13 cellular contexts compared by ENCODE assay signal in the genomic region with DNA sequence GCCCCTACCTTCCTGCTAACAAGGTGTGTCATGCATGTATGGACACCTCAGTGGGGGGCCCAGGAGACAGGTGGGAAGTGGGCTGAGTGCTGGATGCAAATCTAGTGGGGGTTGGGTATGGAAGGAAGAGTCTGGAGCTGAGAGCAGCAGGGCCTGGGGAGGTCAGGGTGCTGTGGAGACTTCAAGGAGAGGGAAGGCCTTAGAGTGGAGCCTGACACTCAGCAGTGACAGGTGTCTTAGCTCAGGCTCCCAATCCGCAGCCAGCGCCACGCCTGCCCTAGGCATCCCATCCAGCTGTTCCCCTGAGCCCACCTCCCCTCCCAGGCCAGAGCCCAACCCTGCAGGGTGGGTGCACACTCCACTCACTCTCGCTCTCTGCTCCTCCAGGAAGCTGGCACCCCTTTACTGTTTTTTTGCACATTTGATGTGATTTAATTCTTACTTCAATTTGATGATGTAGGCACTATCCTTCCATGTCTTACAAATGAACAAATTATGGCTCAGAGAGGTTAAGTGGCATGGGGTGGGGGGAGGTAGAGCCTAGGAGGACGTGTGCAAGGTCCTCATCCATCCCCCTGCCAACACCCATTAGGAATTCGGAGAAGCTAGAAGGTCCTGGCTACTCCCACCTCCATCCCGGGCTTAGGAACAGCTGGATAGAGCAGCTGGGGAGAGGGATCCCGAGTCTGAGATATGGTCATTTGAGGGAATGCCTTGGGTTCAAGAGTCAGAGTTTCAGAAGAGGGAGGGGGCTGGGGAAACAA. TPM values are rescaled to one million over a fixed set of nuclear protein-coding genes. Genes with fewer than 3 reads are reported as not detected.
DNase-seq lines count a peak whose midpoint lies in the region; ATAC-seq and TF ChIP-seq lines count a peak whose summit lies in the region.
"Had no signal": no experiment of that assay in that cellular context is flagged by ENCODE, and none has a peak within 500 bp of the region (broad histone marks: within the 10 kb centered on the region; RNA-seq: fewer than 3 reads in every experiment).

No MANE protein-coding gene starts in this region.

- H3K4me2 ChIP-seq in parathyroid adenoma (ENCODE audit: low read length) = peak overlapping the region; percentile 47

- H3K4me3 Mint-ChIP-seq in glutamatergic neuron (ENCODE audit: unreplicated experiment) = peak overlapping the region; percentile 74
- H3K4me3 Mint-ChIP-seq: stimulated activated effector memory CD8-positive, alpha-beta T cell treated with anti-CD3 and anti-CD28 coated beads, Interleukin-12 subunit alpha, Interleukin-12 subunit beta, amount 100 ng/mL, for 72 hours had no signal

- H3K9me3 ChIP-seq in parathyroid adenoma (ENCODE audit: control insufficient read depth, low read length) = no peaks in the 10 kb centered on the region

- peaks cover 39% of the 10 kb centered on the region for H3K4me1 ChIP-seq in parathyroid adenoma

- H3K27ac ChIP-seq in parathyroid adenoma = peak overlapping the region; percentile 93

- H3K27me3 Mint-ChIP-seq in glutamatergic neuron (ENCODE audit: unreplicated experiment) = peaks cover 16% of the 10 kb centered on the region

- peak overlapping the region; percentile 29 for H2AFZ ChIP-seq in parathyroid adenoma

- H3K36me3 Mint-ChIP-seq in glutamatergic neuron (ENCODE audit: unreplicated experiment) = no peaks in the 10 kb centered on the region
- H3K36me3 Mint-ChIP-seq: stimulated activated effector memory CD8-positive, alpha-beta T cell treated with anti-CD3 and anti-CD28 coated beads, Interleukin-12 subunit alpha, Interleukin-12 subunit beta, amount 100 ng/mL, for 72 hours had no signal

- H3K27ac Mint-ChIP-seq in glutamatergic neuron (ENCODE audit: unreplicated experiment) = peak overlapping the region; percentile 72
- H3K27ac Mint-ChIP-seq: stimulated activated effector memory CD8-positive, alpha-beta T cell treated with anti-CD3 and anti-CD28 coated beads, Interleukin-12 subunit alpha, Interleukin-12 subunit beta, amount 100 ng/mL, for 72 hours had no signal

- ATAC-seq in GM19455 (IDR thresholded peaks at IDR 0.05; ENCODE audit: unreplicated experiment) = no peak
- ATAC-seq: stimulated activated effector memory CD8-positive, alpha-beta T cell treated with anti-CD3 and anti-CD28 coated beads, Interleukin-12 subunit alpha, Interleukin-12 subunit beta, amount 100 ng/mL, for 72 hours had no signal

- DNase-seq in NCI-H345 (lab: John Stamatoyannopoulos, UW) (peak; percentile 18), NCI-H345 treated with DMSO at 0.1 percent for 48 hours (lab: John Stamatoyannopoulos, UW; ENCODE audit: unreplicated experiment) (no peak), NCI-H2171 treated with DMSO at 0.1 percent for 48 hours (lab: John Stamatoyannopoulos, UW) (peak; percentile 41), glutamatergic neuron (no peak), NOMO-1 treated with dmso at 0.1 percent for 144 hours (lab: John Stamatoyannopoulos, UW; ENCODE audit: unreplicated experiment) (no peak), OCI-M1 (lab: John Stamatoyannopoulos, UW) (no peak)
- DNase-seq: activated CD4-positive, CD25-positive, alpha-beta regulatory T cell; NCI-H226; trophoblast cell had no signal

- no peak overlapping the region for H3K9ac ChIP-seq in parathyroid adenoma

- peaks cover 9% of the 10 kb centered on the region for H3K79me2 ChIP-seq in parathyroid adenoma

- no peak for TF ChIP-seq CTCF in glutamatergic neuron (IDR thresholded peaks at IDR 0.05; ENCODE audit: partially characterized antibody, unreplicated experiment)
- no peak for TF ChIP-seq CTCF in parathyroid adenoma (IDR thresholded peaks at IDR 0.05)

- peaks cover 10% of the 10 kb centered on the region for H3K9me3 Mint-ChIP-seq in glutamatergic neuron (ENCODE audit: unreplicated experiment)
- H3K9me3 Mint-ChIP-seq: stimulated activated effector memory CD8-positive, alpha-beta T cell treated with anti-CD3 and anti-CD28 coated beads, Interleukin-12 subunit alpha, Interleukin-12 subunit beta, amount 100 ng/mL, for 72 hours had no signal

- H3K27me3 ChIP-seq in parathyroid adenoma (ENCODE audit: control insufficient read depth, insufficient read depth, low read length) = no peaks in the 10 kb centered on the region

- no peaks in the 10 kb centered on the region for H3K36me3 ChIP-seq in parathyroid adenoma (ENCODE audit: control insufficient read depth, insufficient read depth, low read length)

- H3K4me1 Mint-ChIP-seq in glutamatergic neuron (ENCODE audit: low read depth, unreplicated experiment) = peaks cover 24% of the 10 kb centered on the region
- H3K4me1 Mint-ChIP-seq: stimulated activated effector memory CD8-positive, alpha-beta T cell treated with anti-CD3 and anti-CD28 coated beads, Interleukin-12 subunit alpha, Interleukin-12 subunit beta, amount 100 ng/mL, for 72 hours had no signal

- H3K4me3 ChIP-seq in parathyroid adenoma (ENCODE audit: low read depth, low read length) = peak overlapping the region; percentile 44

RNA-seq across cellular contexts. Expression of a gene that starts 2.2 kb away (rescaled TPM):
- 81.3 TPM for total RNA-seq in glutamatergic neuron (ENCODE audit: unreplicated experiment)

RNA-seq across cellular contexts. Expression of a gene that starts 16.4 kb away (rescaled TPM):
- total RNA-seq in glutamatergic neuron (ENCODE audit: unreplicated experiment) = 88.7 TPM

RNA-seq across cellular contexts. Expression of a gene that starts 28.0 kb away (rescaled TPM):
- total RNA-seq in glutamatergic neuron (ENCODE audit: unreplicated experiment) = 7.1 TPM
- total RNA-seq: HT1080 had no signal

RNA-seq across cellular contexts. Expression of a gene that starts 36.9 kb away (rescaled TPM):
- total RNA-seq in glutamatergic neuron (ENCODE audit: unreplicated experiment) = 104 TPM

RNA-seq across cellular contexts. Expression of a gene that starts 53.1 kb away (rescaled TPM):
- total RNA-seq in glutamatergic neuron (ENCODE audit: unreplicated experiment) = 282 TPM

Comparison
In these comparisons a context has a peak if more than half of its experiments do, and no peak if none do; other contexts are left out.
1. DNase-seq: peak in NCI-H345 (single experiment) and NCI-H2171 treated with DMSO at 0.1 percent for 48 hours (single experiment); none in NCI-H345 treated with DMSO at 0.1 percent for 48 hours (single experiment), glutamatergic neuron (single experiment), NOMO-1 treated with dmso at 0.1 percent for 144 hours (single experiment) and OCI-M1 (single experiment).